8 cellular contexts compared by ENCODE assay signal in the genomic region with DNA sequence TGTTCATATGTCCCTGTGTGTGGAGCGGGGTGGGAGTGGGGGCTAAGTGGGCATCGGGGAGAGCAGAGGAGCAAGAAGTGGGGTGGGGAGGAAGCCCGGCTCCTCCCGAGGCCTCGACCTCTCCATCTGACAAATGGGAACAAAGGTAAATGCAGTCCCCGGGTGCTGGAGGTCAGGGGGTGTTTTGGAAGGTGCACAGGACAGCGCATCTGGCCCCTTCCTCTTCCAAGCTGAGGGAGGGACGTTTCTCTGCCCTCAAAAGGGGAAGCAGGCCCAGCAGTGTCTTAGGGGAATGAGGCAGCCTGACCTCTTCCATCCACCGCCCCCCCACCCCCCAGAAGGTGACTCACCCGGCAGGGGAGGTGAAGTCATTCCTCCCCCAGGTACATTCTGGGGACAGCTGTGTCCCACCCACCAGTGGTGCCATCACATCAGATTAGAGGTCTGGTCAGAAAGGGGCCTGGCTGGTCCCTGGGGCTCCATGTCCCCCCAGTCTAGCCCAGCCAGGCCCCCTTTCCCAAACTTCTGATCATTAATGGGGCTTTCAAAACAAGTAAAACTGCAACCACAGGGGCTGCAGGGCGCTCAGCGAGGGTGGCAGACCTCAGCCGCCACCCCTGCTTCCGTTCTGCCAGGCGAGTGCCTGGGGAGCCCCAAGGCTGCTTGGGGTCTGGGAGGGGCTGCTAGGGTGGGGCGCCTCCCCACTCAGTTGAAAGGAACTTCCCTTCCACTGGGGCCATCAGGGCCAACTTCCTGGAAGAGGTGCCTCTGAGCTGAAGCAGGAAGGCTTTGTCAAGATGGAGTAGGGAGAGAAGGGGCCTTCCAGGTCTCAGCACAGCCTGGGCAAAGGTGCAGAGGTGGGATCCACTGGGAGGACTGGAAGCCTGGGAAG. TPM values are rescaled to one million over a fixed set of nuclear protein-coding genes. Genes with fewer than 3 reads are reported as not detected.
DNase-seq lines count a peak whose midpoint lies in the region; ATAC-seq and TF ChIP-seq lines count a peak whose summit lies in the region.

No MANE protein-coding gene starts in this region.

- H4K91ac ChIP-seq in mesenchymal stem cell (ENCODE audit: low read length) = peak overlapping the region; percentile 98

- H2BK15ac ChIP-seq in mesenchymal stem cell (ENCODE audit: low read depth, poor library complexity, severe bottlenecking) = peak overlapping the region; percentile 66

- H3K79me1 ChIP-seq in mesenchymal stem cell (replicated peaks; ENCODE audit: low read length, poor library complexity, severe bottlenecking) = no peaks in the 10 kb centered on the region

- H3K14ac ChIP-seq in mesenchymal stem cell (ENCODE audit: low read length in 2 of 2) = no peak overlapping the region

- no peak overlapping the region for H3K4me2 ChIP-seq in mesenchymal stem cell (ENCODE audit: low read length, poor library complexity, severe bottlenecking)

- H3K4me1 ChIP-seq in adipocyte (ENCODE audit: control insufficient read depth, insufficient read depth, low read length) = peaks cover 40% of the 10 kb centered on the region
- peaks cover 55% of the 10 kb centered on the region for H3K4me1 ChIP-seq in mesenchymal stem cell (ENCODE audit: control insufficient read depth, insufficient read depth, low read depth, low read length)
- peaks cover 6% of the 10 kb centered on the region for H3K4me1 ChIP-seq in testis

- H3K9ac ChIP-seq in adipocyte (ENCODE audit: low read length) (peak overlapping the region; percentile 51), mesenchymal stem cell (ENCODE audit: low read length) (peak overlapping the region; percentile 52)

- CTCF ChIA-PET in T-cell (lab: Charles Lee) = interaction anchor here in 1 of 2 donors (0.6 to 0.8 kb wide), 2 partner anchors 10 to 176 kb away, joined by 3 to 7 read pairs; partner anchors contain the start of gene EIF3B

- H3K4me1 Mint-ChIP-seq in T-cell = peaks cover 55 to 65% (median 56%) of the 10 kb centered on the region in 3 donors

- peak overlapping the region; percentile 59 to 72 for H2BK12ac ChIP-seq in mesenchymal stem cell (ENCODE audit: low read length in 2 of 2)

- H3K4me3 Mint-ChIP-seq in T-cell = peak overlapping the region; percentile 57 to 74 (median 70)

- DNase-seq in DMS153 treated with DMSO at 0.1 percent for 48 hours (lab: John Stamatoyannopoulos, UW; ENCODE audit: unreplicated experiment) = peak; percentile 85
- DNase-seq in T-cell = peak; percentile 70 to 90 (median 82)
- no peak for DNase-seq in adipocyte (ENCODE audit: low read depth)
- DNase-seq in mesenchymal stem cell = no peak
- no peak for DNase-seq in testis
- no peak for DNase-seq in DMS 273 treated with DMSO at 0.1 percent for 48 hours (lab: John Stamatoyannopoulos, UW)

- 75% methylated on average over 15 of the region's 16 CpGs for WGBS in mesenchymal stem cell
- WGBS in testis, 2 donors = 80 to 86% methylated on average over 8 to 16 of the region's 16 CpGs

- H3K36me3 ChIP-seq in adipocyte (ENCODE audit: control insufficient read depth, insufficient read depth, low read length, severe bottlenecking) = peaks cover 4% of the 10 kb centered on the region
- H3K36me3 ChIP-seq in mesenchymal stem cell (ENCODE audit: control insufficient read depth in 1 of 2, insufficient read depth in 2 of 2, low read depth in 1 of 2, low read length in 2 of 2) = peaks cover 0 to 57% of the 10 kb centered on the region in 2 experiments
- H3K36me3 ChIP-seq in testis (ENCODE audit: low read depth, missing control alignments) = no peaks in the 10 kb centered on the region

- H3K36me3 Mint-ChIP-seq in T-cell = peaks cover 6% of the 10 kb centered on the region

- intact Hi-C loops in testis (cut with DNase I; ENCODE audit: low total_unique reads) = no loop called here

- peak; percentile 38 for ATAC-seq in HG03097 (IDR thresholded peaks at IDR 0.05; ENCODE audit: low FRiP score, unreplicated experiment)
- ATAC-seq in T-cell (replicated peaks in 1 of 4) = peak; percentile 75 to 80 (median 76)
- no peak for ATAC-seq in GM21367 (IDR thresholded peaks at IDR 0.05; ENCODE audit: unreplicated experiment)

- peak overlapping the region; percentile 86 to 97 for H3K27ac Mint-ChIP-seq in T-cell

- H2AK5ac ChIP-seq in mesenchymal stem cell (ENCODE audit: low read length, severe bottlenecking) = peak overlapping the region; percentile 82

- peak overlapping the region; percentile 83 for H3K27ac ChIP-seq in mesenchymal stem cell (ENCODE audit: low read length, poor library complexity, severe bottlenecking)
- H3K27ac ChIP-seq in testis = peak overlapping the region; percentile 15 to 59

- no peak overlapping the region for H3K23ac ChIP-seq in mesenchymal stem cell (ENCODE audit: low read length in 2 of 2)

- H3K4me3 ChIP-seq in adipocyte (ENCODE audit: low read length) (no peak overlapping the region), mesenchymal stem cell (ENCODE audit: insufficient read depth in 1 of 2, low read depth in 1 of 2, low read length in 2 of 2) (no peak overlapping the region), testis (no peak overlapping the region)

- TF ChIP-seq POLR2A in testis (IDR thresholded peaks at IDR 0.05) = no peak

- H4K8ac ChIP-seq in mesenchymal stem cell (ENCODE audit: low read length) = peak overlapping the region; percentile 95

- no peak overlapping the region for H2AFZ ChIP-seq in mesenchymal stem cell (ENCODE audit: low read depth, low read length)

- no peak for TF ChIP-seq CTCF in testis (IDR thresholded peaks at IDR 0.05)

- H3K27me3 ChIP-seq in adipocyte (replicated peaks; ENCODE audit: control insufficient read depth, insufficient read depth, low read length) (no peaks in the 10 kb centered on the region), mesenchymal stem cell (ENCODE audit: control insufficient read depth in 1 of 2, insufficient read depth in 1 of 2, low read length in 2 of 2) (no peaks in the 10 kb centered on the region), testis (no peaks in the 10 kb centered on the region)

- H3K27me3 Mint-ChIP-seq in T-cell = no peaks in the 10 kb centered on the region

- POLR2A ChIA-PET in T-cell (lab: Charles Lee) = no interaction called here

- H3K18ac ChIP-seq in mesenchymal stem cell (ENCODE audit: low read depth in 1 of 2, low read length in 2 of 2) = peak overlapping the region; percentile 94 to 96

- H3K9me3 ChIP-seq in adipocyte (ENCODE audit: control insufficient read depth, low read length) (no peaks in the 10 kb centered on the region), mesenchymal stem cell (ENCODE audit: control insufficient read depth, low read length) (no peaks in the 10 kb centered on the region), testis (no peaks in the 10 kb centered on the region)

- H2BK5ac ChIP-seq in mesenchymal stem cell (ENCODE audit: low read depth, low read length, poor library complexity, severe bottlenecking) = peak overlapping the region; percentile 71

- peak overlapping the region in 1 of 2 experiments; percentile 75 for H3K4ac ChIP-seq in mesenchymal stem cell (ENCODE audit: low read depth in 1 of 2, low read length in 2 of 2)

- no peaks in the 10 kb centered on the region for H3K9me3 Mint-ChIP-seq in T-cell

- peak overlapping the region; percentile 11 for H2BK120ac ChIP-seq in mesenchymal stem cell (ENCODE audit: low read depth, low read length)

RNA-seq across cellular contexts. Expression of gene LFNG, which starts 10.7 kb away (rescaled TPM):
- total RNA-seq in T-cell (100 to 1,000 TPM; 110 to 198 (median 182) TPM), testis (10 to 100 TPM; 18.3 to 34.1 TPM)
- 0.22 TPM for polyA plus RNA-seq in mesenchymal stem cell (2013, experiment 1 of 2)
- 0.21 TPM for polyA plus RNA-seq in mesenchymal stem cell (2013, experiment 2 of 2)
- polyA plus RNA-seq in testis (ENCODE audit: insufficient read depth, low read depth, low replicate concordance) = 10.1 TPM

RNA-seq across cellular contexts. Expression of gene BRAT1, which starts 25.0 kb away (rescaled TPM):
- total RNA-seq in T-cell = 10 to 100 TPM; 23.6 to 46.2 (median 43.1) TPM
- 10.5 TPM for polyA plus RNA-seq in mesenchymal stem cell (2013, experiment 1 of 2)
- polyA plus RNA-seq in mesenchymal stem cell (2013, experiment 2 of 2) = 10.6 TPM
- 100 to 1,000 TPM; 104 to 108 TPM for total RNA-seq in testis
- 45.3 TPM for polyA plus RNA-seq in testis (ENCODE audit: insufficient read depth, low read depth, low replicate concordance)

RNA-seq across cellular contexts. Expression of gene IQCE, which starts 28.5 kb away (rescaled TPM):
- total RNA-seq in T-cell = 10 to 100 TPM in 1 of 5 donors, 1 to 10 TPM in 4; 4.5 to 11.7 (median 8.0) TPM
- 10.2 TPM for polyA plus RNA-seq in mesenchymal stem cell (2013, experiment 1 of 2)
- polyA plus RNA-seq in mesenchymal stem cell (2013, experiment 2 of 2) = 10.0 TPM
- 100 to 1,000 TPM in 1 of 2 donors, 10 to 100 TPM in 1; 57.9 to 139 TPM for total RNA-seq in testis
- 86.4 TPM for polyA plus RNA-seq in testis (ENCODE audit: insufficient read depth, low read depth, low replicate concordance)

RNA-seq across cellular contexts. Expression of gene GRIFIN, which starts 54.1 kb away (rescaled TPM):
- total RNA-seq in T-cell (not detected), testis (not detected)
- polyA plus RNA-seq in mesenchymal stem cell (2013, experiment 1 of 2) = not detected
- polyA plus RNA-seq in mesenchymal stem cell (2013, experiment 2 of 2) = not detected
- not detected for polyA plus RNA-seq in testis (ENCODE audit: insufficient read depth, low read depth, low replicate concordance)

Comparison
In these comparisons a context has a peak if more than half of its experiments do, and no peak if none do; other contexts are left out.
1. DNase-seq: peak in DMS153 treated with DMSO at 0.1 percent for 48 hours (single experiment) and T-cell (34 of 34); none in adipocyte (single experiment), mesenchymal stem cell (single experiment), testis (single experiment) and DMS 273 treated with DMSO at 0.1 percent for 48 hours (single experiment).
2. RNA of gene IQCE, which starts 28.5 kb away (total RNA-seq): 57.9 to 139 TPM in testis; 4.5 to 11.7 TPM in T-cell; every median in the first group is over 4 times any median in the second.